In the genomic region with DNA sequence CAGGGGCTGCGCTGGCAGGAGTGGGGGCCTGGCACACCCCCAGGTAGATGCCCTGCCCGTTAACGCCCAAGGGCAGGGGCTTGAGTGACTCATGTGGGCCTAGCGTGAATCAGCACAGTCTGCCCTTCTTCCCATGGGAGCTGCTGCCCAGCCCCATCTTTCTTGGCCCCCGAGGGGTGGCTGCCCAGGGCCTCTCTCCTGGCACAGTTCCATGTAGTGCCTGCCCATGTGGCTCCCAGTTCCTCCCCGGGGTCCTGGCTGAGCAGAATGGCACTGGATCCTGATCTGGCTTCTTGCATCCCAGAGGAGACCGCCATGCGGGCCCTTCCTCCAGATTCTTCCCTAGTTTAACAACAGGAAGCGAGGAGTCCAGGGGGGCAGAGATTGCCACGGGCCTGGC, we compare ENCODE assay signal across 23 cellular contexts. TPM values are rescaled to one million over a fixed set of nuclear protein-coding genes. Genes with fewer than 3 reads are reported as not detected.
DNase-seq lines count a peak whose midpoint lies in the region; ATAC-seq, FAIRE-seq and TF ChIP-seq lines count a peak whose summit lies in the region.
"Had no signal": no experiment of that assay in that cellular context is flagged by ENCODE, and none has a peak within 500 bp of the region (broad histone marks: within the 10 kb centered on the region; RNA-seq: fewer than 3 reads in every experiment).

No MANE protein-coding gene starts in this region.

- no peak for ATAC-seq in K562
- no peak for ATAC-seq in GM21529 (IDR thresholded peaks at IDR 0.05; ENCODE audit: unreplicated experiment)

- no peaks in the 10 kb centered on the region for H4K20me1 ChIP-seq in K562 (replicated peaks; ENCODE audit: control insufficient read depth, insufficient read depth, low read length)

- H3K4me1 ChIP-seq in K562 (replicated peaks in 1 of 2; ENCODE audit: control insufficient read depth in 2 of 2, insufficient read depth in 2 of 2, low read length in 2 of 2) (peaks cover 24 to 61% of the 10 kb centered on the region in 2 experiments), Peyer's patch (peaks cover 0 to 8% (median 0%) of the 10 kb centered on the region in 4 donors)
- H3K4me1 ChIP-seq: parathyroid adenoma had no signal

- H3K9me3 ChIP-seq in K562 (replicated peaks; ENCODE audit: control insufficient read depth, insufficient read depth, low read depth, low read length) (no peaks in the 10 kb centered on the region), Peyer's patch (no peaks in the 10 kb centered on the region)
- H3K9me3 ChIP-seq: transverse colon had no signal

- H3K4me2 ChIP-seq in K562 (ENCODE audit: insufficient read depth, low read length), result no peak overlapping the region

- no peak overlapping the region for H3K9ac ChIP-seq in K562 (ENCODE audit: insufficient read depth in 1 of 2, low read depth in 2 of 2, low read length in 2 of 2)
- H3K9ac ChIP-seq: GM23248, parathyroid adenoma had no signal

- no peak overlapping the region for H3K4me3 ChIP-seq in NB4 (ENCODE audit: low read depth, low read length)
- H3K4me3 ChIP-seq in K562, result no peak overlapping the region
- no peak overlapping the region for H3K4me3 ChIP-seq in Peyer's patch
- H3K4me3 ChIP-seq: GM23248, transverse colon had no signal

- no peak for TF ChIP-seq EP300 in K562 (IDR thresholded peaks at IDR 0.05; ENCODE audit: low read length)

- H3K79me2 ChIP-seq in K562 (ENCODE audit: control insufficient read depth, insufficient read depth, low read length), result no peaks in the 10 kb centered on the region
- H3K79me2 ChIP-seq: parathyroid adenoma had no signal

- DNase-seq in A172 (ENCODE audit: low spot score), result peak; percentile 79
- peak; percentile 78 for DNase-seq in DMS 273 (lab: John Stamatoyannopoulos, UW; ENCODE audit: unreplicated experiment)
- DNase-seq in NB4 (ENCODE audit: low read depth), result peak; percentile 75
- DNase-seq in K562 (ENCODE audit: extremely low read depth in 1 of 4, low spot score in 3 of 4), result no peak
- no peak for DNase-seq in GOT3 (lab: John Stamatoyannopoulos, UW)
- no peak for DNase-seq in amniotic stem cell (lab: John Stamatoyannopoulos, UW)
- no peak for DNase-seq in Peyer's patch
- DNase-seq: brain microvascular endothelial cell; COR-L47; foreskin melanocyte; GM23248; naive B cell; NCI-H2029; NCI-H510A treated with DMSO at 0.1 percent for 48 hours; stimulated activated CD4-positive, alpha-beta T cell treated with anti-CD3 and anti-CD28 coated beads, Interleukin-1b, Interleukin-23, amount 100 ng/mL, for 48 hours; stimulated activated naive CD8-positive, alpha-beta T cell treated with anti-CD3 and anti-CD28 coated beads, Interleukin-15, amount 100 ng/mL, for 72 hours; transverse colon had no signal

- no peaks in the 10 kb centered on the region; a peak in 1 of 5 replicates for H3K27me3 ChIP-seq in K562 (ENCODE audit: control insufficient read depth in 2 of 2, insufficient read depth in 2 of 2, low read length in 2 of 2)
- no peaks in the 10 kb centered on the region for H3K27me3 ChIP-seq in Peyer's patch
- H3K27me3 ChIP-seq: brain microvascular endothelial cell, transverse colon had no signal

- 42% methylated on average over 7 of the region's 10 CpGs for WGBS in K562 (ENCODE audit: insufficient coverage, low coverage, missing lambda C conversion rate)

- POLR2A ChIA-PET in K562 (lab: Yijun Ruan, JAX), result no interaction called here

- CTCF ChIA-PET in K562 (lab: Yijun Ruan, JAX; ENCODE audit: low intra/inter-chr PET ratio), result no interaction called here

- no peak for FAIRE-seq in K562 (lab: Jason Lieb, UNC)
- FAIRE-seq: keratinocyte had no signal

- TF ChIP-seq CTCF in NB4 (IDR thresholded peaks at IDR 0.05; ENCODE audit: low read depth, low read length), result no peak
- no peak for TF ChIP-seq CTCF in K562 (IDR thresholded peaks at IDR 0.05 in 2 of 3, conservative IDR thresholded peaks at IDR 0.05 in 1 of 3; ENCODE audit: insufficient read depth in 2 of 3, low read depth in 1 of 3, low read length in 3 of 3)
- no peak for TF ChIP-seq CTCF in Peyer's patch (IDR thresholded peaks at IDR 0.05)

- no TSS peak for BruUV-seq in K562 (replicated peaks; lab: Mats Ljungman, UMichigan)

- H3K27ac ChIP-seq in K562 (ENCODE audit: extremely low read depth, low read depth, low read length), result no peak overlapping the region
- H3K27ac ChIP-seq in Peyer's patch, result peak overlapping the region in 1 of 4 donors; percentile 10
- H3K27ac ChIP-seq: brain microvascular endothelial cell, epithelial cell of prostate, GM23248, parathyroid adenoma, transverse colon had no signal

- no peak overlapping the region for H2AFZ ChIP-seq in K562 (ENCODE audit: low read depth, low read length)
- H2AFZ ChIP-seq: GM23248, parathyroid adenoma had no signal

- H3K36me3 ChIP-seq in K562 (ENCODE audit: control insufficient read depth, insufficient read depth, low read length) (no peaks in the 10 kb centered on the region), Peyer's patch (no peaks in the 10 kb centered on the region)
- H3K36me3 ChIP-seq: brain microvascular endothelial cell, transverse colon had no signal

- no peak for TF ChIP-seq RAD21 in K562 (CRISPR knock-in tag; conservative IDR thresholded peaks at IDR 0.05 in 1 of 2, IDR thresholded peaks at IDR 0.05 in 1 of 2)

- in situ Hi-C loops in K562 (cut with MboI), result no loop called here

- TF ChIP-seq POLR2A in NB4 (IDR thresholded peaks at IDR 0.05; ENCODE audit: extremely low read depth, insufficient read length) (no peak), K562 (conservative IDR thresholded peaks at IDR 0.05) (no peak), Peyer's patch (IDR thresholded peaks at IDR 0.05) (no peak)

- no peaks in the 10 kb centered on the region for H3K9me1 ChIP-seq in K562 (ENCODE audit: control insufficient read depth, insufficient read depth, low read length)

- intact Hi-C loops in K562 (cut with micrococcal nuclease), result no loop called here

RNA-seq across cellular contexts. Expression of gene AVPR2, which starts 2.1 kb away (rescaled TPM):
- 2.0 and 2.6 TPM in 2 replicates for total RNA-seq in A172 (2014; rRNA removed; shearing (Covaris generic))
- total RNA-seq in K562 (2011; cell fraction: chromatin; rRNA removed; ENCODE audit: low replicate concordance), result not detected in 2 replicates
- not detected in 2 replicates for total RNA-seq in K562 (2011; cell fraction: nucleolus; rRNA removed)
- not detected in 2 replicates for total RNA-seq in K562 (2011; cell fraction: nucleoplasm; rRNA removed)
- total RNA-seq in K562 (2014; rRNA removed) (not detected in 2 replicates), K562 (2014; rRNA removed; fragmentation: Illumina TruSeq; extraction: Trizol) (not detected in 2 replicates), K562 (2015; rRNA removed; fragmentation: Illumina TruSeq; extraction: Trizol) (not detected in 2 replicates), K562 (2021) (not detected in 2 replicates), Peyer's patch (1 to 10 TPM in 2 of 4 donors, under 1 TPM in 2; 0.53 to 5.0 (median 1.1) TPM)
- polyA plus RNA-seq in K562 (2011; rRNA removed) (not detected in 2 replicates), K562 (2014; fragmentation: Illumina TruSeq; extraction: Trizol) (not detected in 2 replicates), K562 (2014; fragmentation: Nextera tagmentation; extraction: Ambion mirVana) (not detected), K562 (2014; rRNA removed) (not detected in 2 replicates)
- not detected in 2 replicates for polyA plus RNA-seq in K562 (2011; cell fraction: cytosol; rRNA removed)
- polyA plus RNA-seq in K562 (2011; cell fraction: nucleus; rRNA removed), result not detected in 2 replicates
- polyA plus RNA-seq in K562 (2012), result 0.56 and 0.65 TPM in 2 replicates
- polyA minus RNA-seq in K562 (2011; rRNA and poly(A)+ RNA removed), result not detected in 2 replicates
- not detected in 2 replicates for polyA minus RNA-seq in K562 (2011; cell fraction: cytosol; rRNA and poly(A)+ RNA removed)
- not detected in 2 replicates for polyA minus RNA-seq in K562 (2011; cell fraction: nucleus; rRNA and poly(A)+ RNA removed)
- total RNA-seq: activated CD8-positive, alpha-beta memory T cell treated with anti-CD3 and anti-CD28 coated beads for 36 hours; GM23248; T-helper 2 cell treated with Interferon-gamma antibody and Interleukin-4, amounts not matched to agents 100 ng/mL and 5 ng/mL, for 36 hours had no signal
- polyA plus RNA-seq: GM23248, keratinocyte had no signal

RNA-seq across cellular contexts. Expression of gene L1CAM, which starts 16.4 kb away (rescaled TPM):
- total RNA-seq in A172 (2014; rRNA removed; shearing (Covaris generic)), result 77.7 and 94.0 TPM in 2 replicates
- 1.9 and 4.7 TPM in 2 replicates for total RNA-seq in K562 (2011; cell fraction: chromatin; rRNA removed; ENCODE audit: low replicate concordance)
- 1.1 and 2.7 TPM in 2 replicates for total RNA-seq in K562 (2011; cell fraction: nucleolus; rRNA removed)
- total RNA-seq in K562 (2011; cell fraction: nucleoplasm; rRNA removed), result 1.5 and 1.8 TPM in 2 replicates
- total RNA-seq in K562 (2014; rRNA removed) (0.09 and 0.24 TPM in 2 replicates), K562 (2014; rRNA removed; fragmentation: Illumina TruSeq; extraction: Trizol) (0.10 and 0.40 TPM in 2 replicates), K562 (2015; rRNA removed; fragmentation: Illumina TruSeq; extraction: Trizol) (0.11 and 0.36 TPM in 2 replicates), K562 (2021) (0.29 and 0.86 TPM in 2 replicates), Peyer's patch (1 to 10 TPM; 1.8 to 7.4 (median 4.6) TPM)
- polyA plus RNA-seq in K562 (2011; rRNA removed) (0.15 and 0.61 TPM in 2 replicates), K562 (2014; fragmentation: Illumina TruSeq; extraction: Trizol) (0.16 and 0.21 TPM in 2 replicates), K562 (2014; fragmentation: Nextera tagmentation; extraction: Ambion mirVana) (not detected), K562 (2014; rRNA removed) (0.62 TPM in 1 of 2 replicates, not detected in the other)
- 0.10 and 0.19 TPM in 2 replicates for polyA plus RNA-seq in K562 (2011; cell fraction: cytosol; rRNA removed)
- polyA plus RNA-seq in K562 (2011; cell fraction: nucleus; rRNA removed), result 1.4 and 1.7 TPM in 2 replicates
- polyA plus RNA-seq in K562 (2012), result 0.29 and 2.2 TPM in 2 replicates
- 0.18 and 0.21 TPM in 2 replicates for polyA minus RNA-seq in K562 (2011; rRNA and poly(A)+ RNA removed)
- polyA minus RNA-seq in K562 (2011; cell fraction: cytosol; rRNA and poly(A)+ RNA removed), result 3.5 TPM in 1 of 2 replicates, not detected in the other
- 0.44 and 1.1 TPM in 2 replicates for polyA minus RNA-seq in K562 (2011; cell fraction: nucleus; rRNA and poly(A)+ RNA removed)

RNA-seq across cellular contexts. Expression of gene ARHGAP4, which starts 23.7 kb away (rescaled TPM):
- 1.3 and 5.3 TPM in 2 replicates for total RNA-seq in A172 (2014; rRNA removed; shearing (Covaris generic))
- 54.8 and 157 TPM in 2 replicates for total RNA-seq in K562 (2011; cell fraction: chromatin; rRNA removed; ENCODE audit: low replicate concordance)
- 105 and 155 TPM in 2 replicates for total RNA-seq in K562 (2011; cell fraction: nucleolus; rRNA removed)
- 55.0 and 81.2 TPM in 2 replicates for total RNA-seq in K562 (2011; cell fraction: nucleoplasm; rRNA removed)
- total RNA-seq in K562 (2014; rRNA removed) (52.7 and 81.2 TPM in 2 replicates), K562 (2014; rRNA removed; fragmentation: Illumina TruSeq; extraction: Trizol) (3.1 and 5.5 TPM in 2 replicates), K562 (2015; rRNA removed; fragmentation: Illumina TruSeq; extraction: Trizol) (32.7 and 36.8 TPM in 2 replicates), K562 (2021) (70.5 and 81.8 TPM in 2 replicates), Peyer's patch (100 to 1,000 TPM in 1 of 4 donors, 10 to 100 TPM in 3; 23.6 to 211 (median 57.6) TPM)
- polyA plus RNA-seq in K562 (2011; rRNA removed) (9.6 and 29.7 TPM in 2 replicates), K562 (2014; fragmentation: Illumina TruSeq; extraction: Trizol) (13.5 and 40.2 TPM in 2 replicates), K562 (2014; fragmentation: Nextera tagmentation; extraction: Ambion mirVana) (1 to 10 TPM in 1 of 2 experiments, under 1 TPM in 1; 0.30 to 1.7 TPM), K562 (2014; rRNA removed) (63.7 and 77.8 TPM in 2 replicates)
- 21.0 and 26.6 TPM in 2 replicates for polyA plus RNA-seq in K562 (2011; cell fraction: cytosol; rRNA removed)
- 174 and 259 TPM in 2 replicates for polyA plus RNA-seq in K562 (2011; cell fraction: nucleus; rRNA removed)
- 59.1 and 135 TPM in 2 replicates for polyA plus RNA-seq in K562 (2012)
- 3.6 and 6.7 TPM in 2 replicates for polyA minus RNA-seq in K562 (2011; rRNA and poly(A)+ RNA removed)
- 13.5 and 33.9 TPM in 2 replicates for polyA minus RNA-seq in K562 (2011; cell fraction: cytosol; rRNA and poly(A)+ RNA removed)
- polyA minus RNA-seq in K562 (2011; cell fraction: nucleus; rRNA and poly(A)+ RNA removed), result 26.9 and 53.0 TPM in 2 replicates

RNA-seq across cellular contexts. Expression of gene NAA10, which starts 32.4 kb away (rescaled TPM):
- 210 and 249 TPM in 2 replicates for total RNA-seq in A172 (2014; rRNA removed; shearing (Covaris generic))
- total RNA-seq in K562 (2011; cell fraction: chromatin; rRNA removed; ENCODE audit: low replicate concordance), result 126 and 302 TPM in 2 replicates
- 207 and 213 TPM in 2 replicates for total RNA-seq in K562 (2011; cell fraction: nucleolus; rRNA removed)
- total RNA-seq in K562 (2011; cell fraction: nucleoplasm; rRNA removed), result 179 and 187 TPM in 2 replicates
- total RNA-seq in K562 (2014; rRNA removed) (152 and 196 TPM in 2 replicates), K562 (2014; rRNA removed; fragmentation: Illumina TruSeq; extraction: Trizol) (101 and 103 TPM in 2 replicates), K562 (2015; rRNA removed; fragmentation: Illumina TruSeq; extraction: Trizol) (134 and 146 TPM in 2 replicates), K562 (2021) (226 and 231 TPM in 2 replicates), Peyer's patch (100 to 1,000 TPM in 1 of 4 donors, 10 to 100 TPM in 3; 32.9 to 118 (median 54.1) TPM)
- polyA plus RNA-seq in K562 (2011; rRNA removed) (105 and 117 TPM in 2 replicates), K562 (2014; fragmentation: Illumina TruSeq; extraction: Trizol) (192 and 229 TPM in 2 replicates), K562 (2014; fragmentation: Nextera tagmentation; extraction: Ambion mirVana) (10 to 100 TPM; 11.1 to 26.5 TPM), K562 (2014; rRNA removed) (250 and 277 TPM in 2 replicates)
- 174 and 276 TPM in 2 replicates for polyA plus RNA-seq in K562 (2011; cell fraction: cytosol; rRNA removed)
- 211 and 324 TPM in 2 replicates for polyA plus RNA-seq in K562 (2011; cell fraction: nucleus; rRNA removed)
- polyA plus RNA-seq in K562 (2012), result 177 and 213 TPM in 2 replicates
- polyA minus RNA-seq in K562 (2011; rRNA and poly(A)+ RNA removed), result 45.9 and 88.5 TPM in 2 replicates
- 72.1 and 79.8 TPM in 2 replicates for polyA minus RNA-seq in K562 (2011; cell fraction: cytosol; rRNA and poly(A)+ RNA removed)
- polyA minus RNA-seq in K562 (2011; cell fraction: nucleus; rRNA and poly(A)+ RNA removed), result 70.5 and 80.1 TPM in 2 replicates

RNA-seq across cellular contexts. Expression of gene RENBP, which starts 42.1 kb away (rescaled TPM):
- total RNA-seq in A172 (2014; rRNA removed; shearing (Covaris generic)), result 0.62 TPM in 2 replicates
- 14.9 and 45.4 TPM in 2 replicates for total RNA-seq in K562 (2011; cell fraction: chromatin; rRNA removed; ENCODE audit: low replicate concordance)
- total RNA-seq in K562 (2011; cell fraction: nucleolus; rRNA removed), result 31.0 and 32.8 TPM in 2 replicates
- 15.7 and 24.1 TPM in 2 replicates for total RNA-seq in K562 (2011; cell fraction: nucleoplasm; rRNA removed)
- total RNA-seq in K562 (2014; rRNA removed), result 8.4 and 9.5 TPM in 2 replicates
- 2.7 and 4.0 TPM in 2 replicates for total RNA-seq in K562 (2014; rRNA removed; fragmentation: Illumina TruSeq; extraction: Trizol)
- 12.3 and 13.4 TPM in 2 replicates for total RNA-seq in K562 (2015; rRNA removed; fragmentation: Illumina TruSeq; extraction: Trizol)
- 9.6 and 14.8 TPM in 2 replicates for total RNA-seq in K562 (2021)
- polyA plus RNA-seq in K562 (2011; rRNA removed), result 12.7 and 16.4 TPM in 2 replicates
- 21.2 and 25.6 TPM in 2 replicates for polyA plus RNA-seq in K562 (2011; cell fraction: cytosol; rRNA removed)
- polyA plus RNA-seq in K562 (2011; cell fraction: nucleus; rRNA removed), result 48.7 and 48.8 TPM in 2 replicates
- polyA plus RNA-seq in K562 (2012), result 24.3 and 60.0 TPM in 2 replicates
- polyA plus RNA-seq in K562 (2014; fragmentation: Illumina TruSeq; extraction: Trizol), result 5.6 and 7.3 TPM in 2 replicates
- under 1 TPM in 1 of 2 experiments, not detected in 1; 0.07 TPM for polyA plus RNA-seq in K562 (2014; fragmentation: Nextera tagmentation; extraction: Ambion mirVana)
- polyA plus RNA-seq in K562 (2014; rRNA removed), result 11.1 and 11.6 TPM in 2 replicates
- 5.5 and 12.0 TPM in 2 replicates for polyA minus RNA-seq in K562 (2011; rRNA and poly(A)+ RNA removed)
- 7.0 and 13.6 TPM in 2 replicates for polyA minus RNA-seq in K562 (2011; cell fraction: cytosol; rRNA and poly(A)+ RNA removed)
- polyA minus RNA-seq in K562 (2011; cell fraction: nucleus; rRNA and poly(A)+ RNA removed), result 9.8 and 16.1 TPM in 2 replicates
- 10 to 100 TPM in 2 of 4 donors, 1 to 10 TPM in 2; 4.9 to 13.3 (median 9.4) TPM for total RNA-seq in Peyer's patch
- polyA plus RNA-seq: GM23248 had no signal

Comparison
In these comparisons a context has a peak if more than half of its experiments do, and no peak if none do; other contexts are left out.
1. DNase-seq: peak in A172 (single experiment), DMS 273 (single experiment) and NB4 (single experiment); none in K562 (0 of 4), GOT3 (single experiment), amniotic stem cell (single experiment) and Peyer's patch (0 of 3).